In genomic region chr2:39712953-39713352, GRCh38 we compare ENCODE assay signal across 11 cellular contexts. TPM values are rescaled to one million over a fixed set of nuclear protein-coding genes. Genes with fewer than 3 reads are reported as not detected.
"Had no signal": no experiment of that assay in that cellular context is flagged by ENCODE, and none has a peak within 500 bp of the region (broad histone marks: within the 10 kb centered on the region; RNA-seq: fewer than 3 reads in every experiment).

No MANE protein-coding gene starts in this region.

- H2AFZ ChIP-seq: GM23248 had no signal

- H3K4me3 Mint-ChIP-seq: HFFc6, IgD-negative memory B cell had no signal

- H3K27ac ChIP-seq: GM23248, HL-60 had no signal

- H3K9me3 ChIP-seq: HAP-1 had no signal

- H3K27ac Mint-ChIP-seq: HFFc6, IgD-negative memory B cell had no signal

- H3K4me3 ChIP-seq: GM23248, HAP-1 had no signal

- H3K36me3 Mint-ChIP-seq: IgD-negative memory B cell had no signal

- DNase-seq: GM23248, GOT3, H7, HFFc6, KBM-7 had no signal

- H3K36me3 ChIP-seq: HAP-1 had no signal

- FAIRE-seq: HepG2 had no signal

- H3K9ac ChIP-seq: GM23248 had no signal

RNA-seq across cellular contexts. Expression of gene TMEM178A, which starts 47.2 kb away (rescaled TPM):
- total RNA-seq: H4, HT1080 had no signal
- polyA plus RNA-seq: GM23248, IgD-negative memory B cell had no signal
